8 cellular contexts compared by ENCODE assay signal in the genomic region with DNA sequence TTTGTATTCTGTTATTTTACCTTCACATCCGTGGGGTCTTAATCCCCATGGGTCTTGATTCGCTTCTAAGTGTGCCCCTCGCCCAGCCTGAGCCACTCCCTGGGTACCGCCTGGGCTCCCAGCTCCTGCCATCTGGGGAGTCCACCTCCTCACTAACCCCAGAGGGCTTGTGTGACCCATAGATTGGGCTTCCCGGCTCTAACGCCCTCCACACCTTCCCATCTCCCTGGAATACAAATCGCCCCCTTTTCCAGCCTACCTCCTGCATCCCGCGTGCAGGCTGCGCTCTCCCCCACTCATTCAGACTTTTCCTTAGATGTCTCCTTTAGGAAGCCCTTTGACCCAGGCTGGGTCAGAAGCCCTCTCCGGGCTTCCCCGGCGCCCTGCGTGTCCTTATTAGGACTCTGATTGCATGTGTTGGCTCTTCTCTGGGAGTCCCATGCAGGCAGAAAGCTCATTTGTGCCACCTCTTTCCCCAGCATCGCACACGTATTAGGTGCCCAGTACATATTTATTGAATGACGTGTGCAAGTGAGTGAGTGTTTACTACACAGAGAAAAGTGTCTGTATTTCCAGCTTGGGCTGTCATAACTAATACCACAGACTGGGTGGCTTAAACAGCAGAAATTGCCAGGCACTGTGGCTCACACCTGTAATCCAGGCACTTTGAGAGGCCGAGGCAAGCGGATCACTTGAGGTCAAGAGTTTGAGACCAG. TPM values are rescaled to one million over a fixed set of nuclear protein-coding genes. Genes with fewer than 3 reads are reported as not detected.
DNase-seq lines count a peak whose midpoint lies in the region; ATAC-seq and TF ChIP-seq lines count a peak whose summit lies in the region.

No MANE protein-coding gene starts in this region.

- intact Hi-C loops in Right ventricle myocardium superior (cut with DNase I), result no loop called here

- no peak for TF ChIP-seq EP300 in tibial nerve (IDR thresholded peaks at IDR 0.05)

- H3K4me3 Mint-ChIP-seq in activated naive CD8-positive, alpha-beta T cell treated with anti-CD3 and anti-CD28 coated beads for 36 hours, result peak overlapping the region; percentile 95

- H3K9me3 Mint-ChIP-seq in activated naive CD8-positive, alpha-beta T cell treated with anti-CD3 and anti-CD28 coated beads for 36 hours, result no peaks in the 10 kb centered on the region

- no peak for TF ChIP-seq CTCF in cardiac muscle cell (IDR thresholded peaks at IDR 0.05; ENCODE audit: low read depth, low read length)
- no peak for TF ChIP-seq CTCF in tibial nerve (IDR thresholded peaks at IDR 0.05)

- H3K27me3 Mint-ChIP-seq in activated naive CD8-positive, alpha-beta T cell treated with anti-CD3 and anti-CD28 coated beads for 36 hours, result peaks cover 3% of the 10 kb centered on the region

- 20 to 22% methylated on average over 19 of the region's 19 CpGs for WGBS in tibial nerve, 2 donors

- peak overlapping the region; percentile 87 for H3K4me3 ChIP-seq in cardiac muscle cell
- peak overlapping the region; percentile 72 to 98 (median 80) for H3K4me3 ChIP-seq in tibial nerve

- no peaks in the 10 kb centered on the region for H3K9me3 ChIP-seq in cardiac muscle cell (ENCODE audit: low read depth)
- H3K9me3 ChIP-seq in tibial nerve, result no peaks in the 10 kb centered on the region

- ATAC-seq in Right ventricle myocardium superior (ENCODE audit: poor library complexity) (no peak), GM19023 (IDR thresholded peaks at IDR 0.05; ENCODE audit: unreplicated experiment) (no peak)

- no peak for TF ChIP-seq POLR2A in tibial nerve (IDR thresholded peaks at IDR 0.05)

- peak in 1 of 2 donors; percentile 20 for DNase-seq in cardiac muscle cell (ENCODE audit: low read depth in 1 of 2, low spot score in 1 of 2)
- no peak for DNase-seq in Right ventricle myocardium superior
- DNase-seq in activated naive CD8-positive, alpha-beta T cell treated with anti-CD3 and anti-CD28 coated beads for 36 hours, result no peak
- peak; percentile 30 for DNase-seq in kidney glomerular epithelial cell (lab: John Stamatoyannopoulos, UW)
- DNase-seq in tibial nerve (ENCODE audit: low spot score in 2 of 2), result no peak
- no peak for DNase-seq in midbrain (lab: John Stamatoyannopoulos, UW)
- DNase-seq in Ammon's horn (ENCODE audit: low spot score), result no peak

- H3K27ac Mint-ChIP-seq in activated naive CD8-positive, alpha-beta T cell treated with anti-CD3 and anti-CD28 coated beads for 36 hours, result peak overlapping the region; percentile 96

- peaks cover 12% of the 10 kb centered on the region for H3K4me1 Mint-ChIP-seq in activated naive CD8-positive, alpha-beta T cell treated with anti-CD3 and anti-CD28 coated beads for 36 hours

- peaks cover 3% of the 10 kb centered on the region for H3K36me3 Mint-ChIP-seq in activated naive CD8-positive, alpha-beta T cell treated with anti-CD3 and anti-CD28 coated beads for 36 hours

- H3K27me3 ChIP-seq in cardiac muscle cell, result no peaks in the 10 kb centered on the region
- no peaks in the 10 kb centered on the region for H3K27me3 ChIP-seq in tibial nerve

- no peak overlapping the region for H3K27ac ChIP-seq in cardiac muscle cell
- H3K27ac ChIP-seq in tibial nerve, result peak overlapping the region in 2 of 4 donors; percentile 81 to 93

- H3K36me3 ChIP-seq in cardiac muscle cell (no peaks in the 10 kb centered on the region), tibial nerve (peaks cover 0 to 31% (median 0%) of the 10 kb centered on the region in 3 donors)

- H3K4me1 ChIP-seq in cardiac muscle cell (ENCODE audit: low read depth) (peaks cover 6% of the 10 kb centered on the region), tibial nerve (peaks cover 0 to 30% (median 12%) of the 10 kb centered on the region in 4 donors)

RNA-seq across cellular contexts. Expression of gene CCDC124, which starts 0.8 kb away (rescaled TPM):
- total RNA-seq in cardiac muscle cell (80.5 and 103 TPM in 2 replicates), Right ventricle myocardium superior (84.4 TPM), tibial nerve (10 to 100 TPM; 29.3 to 69.0 (median 33.9) TPM)
- polyA plus RNA-seq in cardiac muscle cell, result 172 and 200 TPM in 2 replicates
- 100 to 1,000 TPM; 159 to 160 TPM for total RNA-seq in activated naive CD8-positive, alpha-beta T cell treated with anti-CD3 and anti-CD28 coated beads for 36 hours

RNA-seq across cellular contexts. Expression of gene KCNN1, which starts 33.3 kb away (rescaled TPM):
- 23.4 and 26.7 TPM in 2 replicates for total RNA-seq in cardiac muscle cell
- 20.4 and 28.0 TPM in 2 replicates for polyA plus RNA-seq in cardiac muscle cell
- total RNA-seq in Right ventricle myocardium superior, result not detected
- under 1 TPM in 1 of 2 experiments, not detected in 1; 0.34 TPM for total RNA-seq in activated naive CD8-positive, alpha-beta T cell treated with anti-CD3 and anti-CD28 coated beads for 36 hours
- under 1 TPM in 1 of 4 donors, not detected in 3; under 0.01 TPM for total RNA-seq in tibial nerve

Comparison
In these comparisons a context has a peak if more than half of its experiments do, and no peak if none do; other contexts are left out.
1. RNA of gene KCNN1, which starts 33.3 kb away (total RNA-seq): 23.4 to 26.7 TPM in cardiac muscle cell; 0.34 TPM in activated naive CD8-positive, alpha-beta T cell treated with anti-CD3 and anti-CD28 coated beads for 36 hours, not detected in Right ventricle myocardium superior (single experiment) and under 0.01 TPM in tibial nerve; every median in the first group is over 10 times any median in the second.